8 cellular contexts compared by ENCODE assay signal in genomic region chr17:67528751-67529436, GRCh38.
DNase-seq lines count a peak whose midpoint lies in the region; FAIRE-seq and TF ChIP-seq lines count a peak whose summit lies in the region.

No MANE protein-coding gene starts in this region.

- in situ Hi-C loops in astrocyte of the spinal cord (cut with HindIII; ENCODE audit: low sequenced_read_pairs): no loop called here

- no peak for TF ChIP-seq CTCF in AG10803 (conservative IDR thresholded peaks at IDR 0.05; ENCODE audit: low read length)
- no peak for TF ChIP-seq CTCF in astrocyte of the spinal cord (IDR thresholded peaks at IDR 0.05; ENCODE audit: low read depth, low read length)
- no peak for TF ChIP-seq CTCF in D721Med (IDR thresholded peaks at IDR 0.05; ENCODE audit: insufficient read depth, missing control alignments)

- no peaks in the 10 kb centered on the region for H3K27me3 ChIP-seq in iPS-20b (ENCODE audit: insufficient read depth, low read length)

- H3K36me3 ChIP-seq in iPS-20b (ENCODE audit: insufficient read depth, low read depth, low read length): no peaks in the 10 kb centered on the region

- H3K4me1 ChIP-seq in iPS-20b (ENCODE audit: insufficient read depth, low read length): peaks cover 20% of the 10 kb centered on the region

- no peak for FAIRE-seq in D721Med (lab: Jason Lieb, UNC)

- H3K9me3 ChIP-seq in iPS-20b (ENCODE audit: insufficient read depth, low read depth, low read length): no peaks in the 10 kb centered on the region

- H3K27ac ChIP-seq in iPS-20b (ENCODE audit: low read length): no peak overlapping the region

- H3K9ac ChIP-seq in iPS-20b (ENCODE audit: low read depth, low read length): peak overlapping the region; percentile 57; the same call in 1 of the 2 replicates

- peak overlapping the region; percentile 61 for H3K4me3 ChIP-seq in AG10803 (ENCODE audit: low read length)
- peak overlapping the region; percentile 35 for H3K4me3 ChIP-seq in astrocyte of the spinal cord (ENCODE audit: low read depth, low read length)
- H3K4me3 ChIP-seq in iPS-20b (ENCODE audit: low read length): peak overlapping the region; percentile 32; the same call in 1 of the 2 replicates
- peak overlapping the region; percentile 42 for H3K4me3 ChIP-seq in skeletal muscle cell (ENCODE audit: low read depth, low read length)

- DNase-seq in AG10803 (ENCODE audit: low read depth): peak; percentile 86
- peak; percentile 44 for DNase-seq in NCI-H1105 treated with DMSO at 0.1 percent for 48 hours (lab: John Stamatoyannopoulos, UW)
- DNase-seq in astrocyte of the spinal cord (ENCODE audit: low read depth, low spot score): peak; percentile 93
- peak; percentile 69 for DNase-seq in skeletal muscle cell (ENCODE audit: low read depth)
- DNase-seq in D721Med (ENCODE audit: insufficient read length, low spot score): no peak
- no peak for DNase-seq in SKM-1 (lab: John Stamatoyannopoulos, UW; ENCODE audit: unreplicated experiment)
- no peak for DNase-seq in NCI-H1694 treated with DMSO at 0.1 percent for 48 hours (lab: John Stamatoyannopoulos, UW)

Comparison
In these comparisons a context has a peak if more than half of its experiments do, and no peak if none do; other contexts are left out.
1. DNase-seq: peak in AG10803 (single experiment), NCI-H1105 treated with DMSO at 0.1 percent for 48 hours (single experiment), astrocyte of the spinal cord (single experiment) and skeletal muscle cell (single experiment); none in D721Med (single experiment), SKM-1 (single experiment) and NCI-H1694 treated with DMSO at 0.1 percent for 48 hours (single experiment).
2. Peak in every context shown above with its lines, with median percentiles within 50 percentile points of each other: H3K4me3 ChIP-seq.